In the genomic region with DNA sequence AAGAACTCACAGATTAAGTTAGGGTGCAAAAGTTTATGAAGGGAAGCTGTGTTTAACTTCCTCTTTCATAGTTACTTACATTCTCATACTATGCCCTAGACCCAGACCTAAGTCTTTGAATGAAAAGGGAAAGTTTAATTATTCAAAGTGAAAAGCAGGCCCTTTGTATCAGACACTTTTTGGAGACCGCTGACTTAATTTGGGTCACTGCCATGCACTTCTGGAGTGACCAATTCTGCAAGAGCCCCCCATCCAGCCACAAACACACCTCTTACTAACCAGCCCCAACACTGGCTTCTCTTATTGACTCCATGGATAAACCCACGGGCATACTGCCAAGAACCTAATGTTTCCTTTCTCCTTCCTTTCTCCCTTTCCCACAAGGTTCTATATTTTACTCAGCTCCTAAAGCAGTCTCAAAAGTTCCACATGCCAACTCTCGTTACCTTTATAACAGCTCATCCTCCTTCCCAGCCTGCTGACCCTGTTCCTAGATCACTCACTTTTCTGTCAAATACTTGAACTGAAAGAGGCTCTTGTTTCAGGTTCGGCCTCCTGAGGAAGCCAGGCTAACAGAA, we compare ENCODE assay signal across 8 cellular contexts. TPM values are rescaled to one million over a fixed set of nuclear protein-coding genes. Genes with fewer than 3 reads are reported as not detected.
A peak's percentile ranks its signal among the peaks of the same experiment; 100 is the strongest.
DNase-seq lines count a peak whose midpoint lies in the region; ATAC-seq, FAIRE-seq and TF ChIP-seq lines count a peak whose summit lies in the region.

No MANE protein-coding gene starts in this region.

- WGBS in pancreas, 2 donors: 53 to 68% methylated on average over 4 of the region's 4 CpGs

- peak overlapping the region; percentile 60 for H3K27ac Mint-ChIP-seq in activated CD8-positive, alpha-beta T cell treated with anti-CD3 and anti-CD28 coated beads, Interleukin-2, amount 10 ng/mL, durations not matched to agents 7 days and 5 days

- H3K36me3 ChIP-seq in pancreas: peaks cover 0 to 3% (median 1%) of the 10 kb centered on the region in 3 donors

- H3K27me3 ChIP-seq in pancreas: no peaks in the 10 kb centered on the region

- H3K4me1 ChIP-seq in pancreas: peaks cover 0 to 6% (median 0%) of the 10 kb centered on the region in 3 donors

- H3K4me3 ChIP-seq in pancreas: no peak overlapping the region

- peaks cover 75% of the 10 kb centered on the region for H3K4me1 Mint-ChIP-seq in activated CD8-positive, alpha-beta T cell treated with anti-CD3 and anti-CD28 coated beads, Interleukin-2, amount 10 ng/mL, durations not matched to agents 7 days and 5 days (ENCODE audit: low read depth)

- no peaks in the 10 kb centered on the region for H3K9me3 ChIP-seq in pancreas

- peaks cover 66% of the 10 kb centered on the region for H3K36me3 Mint-ChIP-seq in activated CD8-positive, alpha-beta T cell treated with anti-CD3 and anti-CD28 coated beads, Interleukin-2, amount 10 ng/mL, durations not matched to agents 7 days and 5 days (ENCODE audit: low read depth)

- H3K4me3 Mint-ChIP-seq in activated CD8-positive, alpha-beta T cell treated with anti-CD3 and anti-CD28 coated beads, Interleukin-2, amount 10 ng/mL, durations not matched to agents 7 days and 5 days: peak overlapping the region; percentile 3

- POLR2A ChIA-PET in activated CD8-positive, alpha-beta T cell treated with anti-CD3 and anti-CD28 coated beads, Interleukin-2, amount 10 ng/mL, durations not matched to agents 7 days and 5 days (lab: Charles Lee): interaction anchor here (1.3 kb wide), 1 partner anchor 34 kb away, joined by 4 read pairs; the partner anchor contains the start of genes ABCE1 and ANAPC10

- no peaks in the 10 kb centered on the region for H3K9me3 Mint-ChIP-seq in activated CD8-positive, alpha-beta T cell treated with anti-CD3 and anti-CD28 coated beads, Interleukin-2, amount 10 ng/mL, durations not matched to agents 7 days and 5 days (ENCODE audit: insufficient read depth)

- no peaks in the 10 kb centered on the region for H3K27me3 Mint-ChIP-seq in activated CD8-positive, alpha-beta T cell treated with anti-CD3 and anti-CD28 coated beads, Interleukin-2, amount 10 ng/mL, durations not matched to agents 7 days and 5 days (ENCODE audit: low read depth)

- intact Hi-C loops in pancreas (cut with DNase I): no loop called here

- ATAC-seq in GM19328 (IDR thresholded peaks at IDR 0.05; ENCODE audit: unreplicated experiment) (peak; percentile 74), HG03159 (IDR thresholded peaks at IDR 0.05; ENCODE audit: unreplicated experiment) (peak; percentile 81), pancreas (peak; percentile 14 to 35 (median 27))
- no peak for ATAC-seq in activated CD8-positive, alpha-beta T cell treated with anti-CD3 and anti-CD28 coated beads, Interleukin-2, amount 10 ng/mL, durations not matched to agents 7 days and 5 days

- DNase-seq in EH (ENCODE audit: low read depth) (peak; percentile 16), pancreas (no peak), foreskin melanocyte (no peak)
- no peak for DNase-seq in activated CD8-positive, alpha-beta T cell treated with anti-CD3 and anti-CD28 coated beads, Interleukin-2, amount 10 ng/mL, durations not matched to agents 7 days and 5 days
- no peak for DNase-seq in stimulated activated CD4-positive, alpha-beta T cell treated with anti-CD3 and anti-CD28 coated beads, Interleukin-4, amount 100 ng/mL, for 4 hours
- DNase-seq in stimulated activated CD4-positive, alpha-beta T cell treated with anti-CD3 and anti-CD28 coated beads, Interleukin-15, amount 100 ng/mL, for 24 hours: no peak

- CTCF ChIA-PET in activated CD8-positive, alpha-beta T cell treated with anti-CD3 and anti-CD28 coated beads, Interleukin-2, amount 10 ng/mL, durations not matched to agents 7 days and 5 days (lab: Charles Lee): interaction anchor here (0.7 to 2.3 kb wide), 3 partner anchors 9 to 14 kb away, joined by 3 to 6 read pairs (median 3); no protein-coding TSS in a partner anchor

- TF ChIP-seq CTCF in pancreas (IDR thresholded peaks at IDR 0.05): no peak

- H3K27ac ChIP-seq in pancreas: no peak overlapping the region

- no peak for FAIRE-seq in pancreas (lab: Jason Lieb, UNC)

RNA-seq across cellular contexts. Expression of gene ABCE1, which starts 34.5 kb away (rescaled TPM):
- total RNA-seq in activated CD8-positive, alpha-beta T cell treated with anti-CD3 and anti-CD28 coated beads, Interleukin-2, amount 10 ng/mL, durations not matched to agents 7 days and 5 days: 10 to 100 TPM; 72.9 to 75.0 TPM
- 10 to 100 TPM; 25.1 to 51.8 (median 33.3) TPM for total RNA-seq in pancreas
- polyA plus RNA-seq in pancreas: 10 to 100 TPM in 1 of 2 donors, 1 to 10 TPM in 1; 9.6 to 16.6 TPM

RNA-seq across cellular contexts. Expression of gene ANAPC10, which starts 34.6 kb away (rescaled TPM):
- 10 to 100 TPM; 24.5 to 26.0 TPM for total RNA-seq in activated CD8-positive, alpha-beta T cell treated with anti-CD3 and anti-CD28 coated beads, Interleukin-2, amount 10 ng/mL, durations not matched to agents 7 days and 5 days
- total RNA-seq in pancreas: 10 to 100 TPM in 1 of 6 donors, 1 to 10 TPM in 5; 5.8 to 11.0 (median 8.3) TPM
- 10 to 100 TPM in 1 of 2 donors, 1 to 10 TPM in 1; 5.3 to 11.1 TPM for polyA plus RNA-seq in pancreas

RNA-seq across cellular contexts. Expression of gene OTUD4, which starts 47.8 kb away (rescaled TPM):
- 10 to 100 TPM; 39.4 to 43.6 TPM for total RNA-seq in activated CD8-positive, alpha-beta T cell treated with anti-CD3 and anti-CD28 coated beads, Interleukin-2, amount 10 ng/mL, durations not matched to agents 7 days and 5 days
- total RNA-seq in pancreas: 10 to 100 TPM; 10.7 to 25.6 (median 13.7) TPM
- 1 to 10 TPM; 6.9 to 9.3 TPM for polyA plus RNA-seq in pancreas
